ENCODE assay signal across 13 cellular contexts in genomic region chr14:93880025-93880820, GRCh38. TPM values are rescaled to one million over a fixed set of nuclear protein-coding genes. Genes with fewer than 3 reads are reported as not detected.
DNase-seq lines count a peak whose midpoint lies in the region; ATAC-seq and TF ChIP-seq lines count a peak whose summit lies in the region.
"Had no signal": no experiment of that assay in that cellular context is flagged by ENCODE, and none has a peak within 500 bp of the region (broad histone marks: within the 10 kb centered on the region; RNA-seq: fewer than 3 reads in every experiment).

No MANE protein-coding gene starts in this region.

- H2AFZ ChIP-seq in hepatocyte = no peak overlapping the region

- no peak overlapping the region for H3K4me3 Mint-ChIP-seq in stimulated activated naive B cell treated with anti-CD40 and anti-IgM and Interleukin-4, amounts not matched to agents 10 μg/mL and 1 μg/mL and 100 μg/mL, for 72 hours

- peaks cover 0 to 4% of the 10 kb centered on the region in 2 donors for H3K4me1 Mint-ChIP-seq in stimulated activated naive B cell treated with anti-CD40 and anti-IgM and Interleukin-4, amounts not matched to agents 10 μg/mL and 1 μg/mL and 100 μg/mL, for 72 hours

- H3K27ac ChIP-seq in RWPE2 (ENCODE audit: poor library complexity, severe bottlenecking) (no peak overlapping the region), hepatocyte (no peak overlapping the region), tibial artery (peak overlapping the region; percentile 9 to 54)

- no peak overlapping the region for H3K27ac Mint-ChIP-seq in stimulated activated naive B cell treated with anti-CD40 and anti-IgM and Interleukin-4, amounts not matched to agents 10 μg/mL and 1 μg/mL and 100 μg/mL, for 72 hours

- peaks cover 13 to 25% of the 10 kb centered on the region in 2 donors for H3K27me3 Mint-ChIP-seq in stimulated activated naive B cell treated with anti-CD40 and anti-IgM and Interleukin-4, amounts not matched to agents 10 μg/mL and 1 μg/mL and 100 μg/mL, for 72 hours

- TF ChIP-seq CTCF in RWPE2 (IDR thresholded peaks at IDR 0.05; ENCODE audit: poor library complexity, severe bottlenecking) (no peak), hepatocyte (IDR thresholded peaks at IDR 0.05; ENCODE audit: poor library complexity) (no peak), tibial artery (IDR thresholded peaks at IDR 0.05) (no peak)

- H3K4me1 ChIP-seq in RWPE2 (ENCODE audit: insufficient read depth, poor library complexity, severe bottlenecking) (no peaks in the 10 kb centered on the region), hepatocyte (ENCODE audit: insufficient read depth) (peaks cover 7% of the 10 kb centered on the region), tibial artery (peaks cover 0 to 26% (median 15%) of the 10 kb centered on the region in 4 donors)

- H3K9me3 Mint-ChIP-seq in stimulated activated naive B cell treated with anti-CD40 and anti-IgM and Interleukin-4, amounts not matched to agents 10 μg/mL and 1 μg/mL and 100 μg/mL, for 72 hours = peaks cover 13 to 18% of the 10 kb centered on the region in 2 donors

- H3K36me3 Mint-ChIP-seq in stimulated activated naive B cell treated with anti-CD40 and anti-IgM and Interleukin-4, amounts not matched to agents 10 μg/mL and 1 μg/mL and 100 μg/mL, for 72 hours = no peaks in the 10 kb centered on the region

- H4K20me1 ChIP-seq in hepatocyte (ENCODE audit: insufficient read depth, poor library complexity, severe bottlenecking) = no peaks in the 10 kb centered on the region

- no peaks in the 10 kb centered on the region for H3K79me2 ChIP-seq in hepatocyte

- H3K9me3 ChIP-seq in RWPE2 (ENCODE audit: severe bottlenecking) = no peaks in the 10 kb centered on the region
- no peaks in the 10 kb centered on the region for H3K9me3 ChIP-seq in hepatocyte (ENCODE audit: low read depth)
- no peaks in the 10 kb centered on the region for H3K9me3 ChIP-seq in tibial artery

- H3K4me3 ChIP-seq in RWPE2 (ENCODE audit: severe bottlenecking) (peak overlapping the region; percentile 5), hepatocyte (no peak overlapping the region), tibial artery (peak overlapping the region; percentile 35 to 36)

- DNase-seq in NCI-H1436 (lab: John Stamatoyannopoulos, UW) (peak; percentile 18), NCI-H1436 treated with DMSO at 0.1 percent for 48 hours (lab: John Stamatoyannopoulos, UW) (no peak), RWPE2 (ENCODE audit: low spot score) (no peak), hepatocyte (ENCODE audit: low spot score) (no peak), tibial artery (peak; percentile 52 to 82), GM19240 (ENCODE audit: insufficient read length, low spot score) (no peak)
- no peak for DNase-seq in stimulated activated naive B cell treated with anti-CD40 and anti-IgM and Interleukin-4, amounts not matched to agents 10 μg/mL and 1 μg/mL and 100 μg/mL, for 72 hours
- DNase-seq: activated CD4-positive, alpha-beta T cell treated with anti-CD3 and anti-CD28 coated beads for 1 hour; activated gamma-delta T cell treated with Interleukin-2 at 50 U/mL for 16 hours; effector CD4-positive, alpha-beta T cell; posterior cingulate gyrus had no signal

- intact Hi-C loops in tibial artery (cut with DNase I; ENCODE audit: low total_unique reads) = no loop called here

- H3K4me2 ChIP-seq in hepatocyte = peak overlapping the region; percentile 66

- ATAC-seq in RWPE2 (ENCODE audit: low read depth) = peak; percentile 58
- no peak for ATAC-seq in HG02798 (IDR thresholded peaks at IDR 0.05; ENCODE audit: poor library complexity, unreplicated experiment)
- no peak for ATAC-seq in stimulated activated naive B cell treated with anti-CD40 and anti-IgM and Interleukin-4, amounts not matched to agents 10 μg/mL and 1 μg/mL and 100 μg/mL, for 72 hours (replicated peaks)

- H3K36me3 ChIP-seq in RWPE2 (ENCODE audit: low read depth) (no peaks in the 10 kb centered on the region), hepatocyte (replicated peaks; ENCODE audit: insufficient read depth, low read depth) (no peaks in the 10 kb centered on the region), tibial artery (no peaks in the 10 kb centered on the region)

- no peaks in the 10 kb centered on the region for H3K9me2 ChIP-seq in hepatocyte (replicated peaks; ENCODE audit: insufficient read depth)

- WGBS in hepatocyte (ENCODE audit: low lambda C conversion rate, missing lambda C conversion rate) = 51% methylated on average over 11 of the region's 11 CpGs

- H3K27me3 ChIP-seq in RWPE2 (ENCODE audit: insufficient read depth, poor library complexity, severe bottlenecking) (no peaks in the 10 kb centered on the region), hepatocyte (no peaks in the 10 kb centered on the region), tibial artery (no peaks in the 10 kb centered on the region)

RNA-seq across cellular contexts. Expression of gene FAM181A, which starts 46.9 kb away (rescaled TPM):
- total RNA-seq in hepatocyte = not detected in 2 replicates
- polyA plus RNA-seq in hepatocyte = 0.90 TPM in 1 of 2 replicates, not detected in the other
- total RNA-seq: SK-MEL-5 had no signal

Comparison
In these comparisons a context has a peak if more than half of its experiments do, and no peak if none do; other contexts are left out.
1. DNase-seq: peak in NCI-H1436 (single experiment) and tibial artery (2 of 2); none in NCI-H1436 treated with DMSO at 0.1 percent for 48 hours (single experiment), RWPE2 (single experiment), hepatocyte (single experiment), GM19240 (single experiment) and stimulated activated naive B cell treated with anti-CD40 and anti-IgM and Interleukin-4, amounts not matched to agents 10 μg/mL and 1 μg/mL and 100 μg/mL, for 72 hours (single experiment).
2. H3K27ac ChIP-seq: peak in tibial artery (2 of 2); none in RWPE2 (single experiment) and hepatocyte (single experiment).